ENCODE assay signal across 20 cellular contexts in genomic region chr1:53133261-53134041, GRCh38. TPM values are rescaled to one million over a fixed set of nuclear protein-coding genes. Genes with fewer than 3 reads are reported as not detected.
"Had no signal": no experiment of that assay in that cellular context is flagged by ENCODE, and none has a peak within 500 bp of the region (broad histone marks: within the 10 kb centered on the region; RNA-seq: fewer than 3 reads in every experiment).

No MANE protein-coding gene starts in this region.

- H3K79me2 ChIP-seq: parathyroid adenoma had no signal

- H3K27me3 ChIP-seq: body of pancreas, neutrophil, stomach had no signal

- H3K4me1 ChIP-seq: body of pancreas, foreskin keratinocyte, parathyroid adenoma had no signal

- FAIRE-seq: TTC549 had no signal

- H3K27me3 Mint-ChIP-seq: activated CD8-positive, alpha-beta T cell treated with anti-CD3 and anti-CD28 coated beads for 36 hours; activated naive CD8-positive, alpha-beta T cell treated with anti-CD3 and anti-CD28 coated beads for 36 hours had no signal

- H3K4me3 ChIP-seq: body of pancreas, skin epidermis, stomach had no signal

- H3K36me3 ChIP-seq: neutrophil, stomach had no signal

- H3K9ac ChIP-seq: parathyroid adenoma had no signal

- H3K27ac Mint-ChIP-seq: activated B cell treated with CpG ODN at 0.5 μM for 24 hours; activated CD8-positive, alpha-beta T cell treated with anti-CD3 and anti-CD28 coated beads for 36 hours; activated naive CD8-positive, alpha-beta T cell treated with anti-CD3 and anti-CD28 coated beads for 36 hours had no signal

- H3K9me3 ChIP-seq: body of pancreas, neutrophil had no signal

- H3K4me1 Mint-ChIP-seq: activated B cell treated with CpG ODN at 0.5 μM for 24 hours; activated naive CD8-positive, alpha-beta T cell treated with anti-CD3 and anti-CD28 coated beads for 36 hours had no signal

- H3K27ac ChIP-seq: body of pancreas, foreskin keratinocyte, neutrophil, parathyroid adenoma, skin epidermis had no signal

- DNase-seq: activated B cell treated with CpG ODN at 0.5 μM for 24 hours; activated CD4-positive, alpha-beta T cell treated with anti-CD3 and anti-CD28 coated beads for 48 hours; activated CD8-positive, alpha-beta memory T cell treated with anti-CD3 and anti-CD28 coated beads, Interleukin-2, amount 50 U/mL, for 4 hours; activated CD8-positive, alpha-beta T cell treated with anti-CD3 and anti-CD28 coated beads for 36 hours; activated naive CD8-positive, alpha-beta T cell treated with anti-CD3 and anti-CD28 coated beads for 36 hours; activated T-cell treated with anti-CD3 and anti-CD28 coated beads, Interleukin-2, amount 50 U/mL, for 48 hours; amygdala; body of pancreas; central memory CD4-positive, alpha-beta T cell; effector CD8-positive, alpha-beta T cell; foreskin keratinocyte; retina; stomach had no signal

- H3K4me3 Mint-ChIP-seq: activated B cell treated with CpG ODN at 0.5 μM for 24 hours; activated CD8-positive, alpha-beta T cell treated with anti-CD3 and anti-CD28 coated beads for 36 hours; activated naive CD8-positive, alpha-beta T cell treated with anti-CD3 and anti-CD28 coated beads for 36 hours had no signal

- H2AFZ ChIP-seq: parathyroid adenoma had no signal

RNA-seq across cellular contexts. Expression of gene SLC1A7, which starts 9.0 kb away (rescaled TPM):
- total RNA-seq: activated B cell treated with CpG ODN at 0.5 μM for 24 hours; activated CD8-positive, alpha-beta T cell treated with anti-CD3 and anti-CD28 coated beads for 36 hours; activated naive CD8-positive, alpha-beta T cell treated with anti-CD3 and anti-CD28 coated beads for 36 hours; body of pancreas; foreskin keratinocyte; lower leg skin; T-helper 2 cell treated with Interferon-gamma antibody and Interleukin-4, amounts not matched to agents 100 ng/mL and 5 ng/mL, for 36 hours; ureter had no signal
- polyA plus RNA-seq: foreskin keratinocyte had no signal
